ENCODE assay signal across 19 cellular contexts in the genomic region with DNA sequence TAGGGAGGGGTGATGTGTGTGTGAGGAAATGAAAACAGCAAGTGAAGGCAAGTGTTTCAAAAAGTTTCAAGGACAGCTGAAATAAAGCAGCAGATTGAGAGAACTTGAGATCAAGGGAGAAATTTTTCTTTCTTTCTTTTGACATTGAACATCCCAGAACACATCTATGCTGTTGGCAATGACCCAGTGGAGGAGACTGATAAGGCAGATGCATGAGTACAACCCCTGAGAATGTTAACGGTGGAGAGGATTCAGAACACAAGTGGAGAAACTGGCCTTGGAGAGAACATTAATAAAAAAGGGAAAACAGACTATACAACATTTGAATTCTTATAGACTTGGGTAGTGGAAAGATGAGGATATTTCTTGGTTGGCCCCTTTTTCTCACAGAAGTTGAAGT. TPM values are rescaled to one million over a fixed set of nuclear protein-coding genes. Genes with fewer than 3 reads are reported as not detected.
DNase-seq lines count a peak whose midpoint lies in the region; ATAC-seq and TF ChIP-seq lines count a peak whose summit lies in the region.
"Had no signal": no experiment of that assay in that cellular context is flagged by ENCODE, and none has a peak within 500 bp of the region (broad histone marks: within the 10 kb centered on the region; RNA-seq: fewer than 3 reads in every experiment).

No MANE protein-coding gene starts in this region.

- no peak for TF ChIP-seq POLR2A in erythroblast (IDR thresholded peaks at IDR 0.05; ENCODE audit: low read length)

- H3K4me3 Mint-ChIP-seq in activated T-cell treated with anti-CD3 and anti-CD28 coated beads, Interleukin-2, amount 50 U/mL, for 72 hours, result peak overlapping the region in 1 of 2 donors; percentile 61
- H3K4me3 Mint-ChIP-seq in activated T-helper 1 cell treated with anti-CD3 and anti-CD28 coated beads, Interleukin-12 subunit alpha, Interleukin-12 subunit beta, Interleukin-2, Interleukin-4 antibody, amounts not matched to agents 30 ng/mL and 10 ng/mL and 1 ng/mL, durations not matched to agents 14 hours and 24 hours and 36 hours, result peak overlapping the region; percentile 9
- H3K4me3 Mint-ChIP-seq in chondrocyte (ENCODE audit: unreplicated experiment), result no peak overlapping the region

- peaks cover 22 to 45% of the 10 kb centered on the region in 2 donors for H3K36me3 Mint-ChIP-seq in activated T-cell treated with anti-CD3 and anti-CD28 coated beads, Interleukin-2, amount 50 U/mL, for 72 hours (ENCODE audit: insufficient read depth in 2 of 2)
- H3K36me3 Mint-ChIP-seq in activated T-helper 1 cell treated with anti-CD3 and anti-CD28 coated beads, Interleukin-12 subunit alpha, Interleukin-12 subunit beta, Interleukin-2, Interleukin-4 antibody, amounts not matched to agents 30 ng/mL and 10 ng/mL and 1 ng/mL, durations not matched to agents 14 hours and 24 hours and 36 hours (ENCODE audit: low read depth), result peaks cover 53% of the 10 kb centered on the region
- peaks cover 24% of the 10 kb centered on the region for H3K36me3 Mint-ChIP-seq in chondrocyte (ENCODE audit: low read depth)

- H3K27me3 Mint-ChIP-seq in activated T-cell treated with anti-CD3 and anti-CD28 coated beads, Interleukin-2, amount 50 U/mL, for 72 hours (ENCODE audit: low read depth), result no peaks in the 10 kb centered on the region
- H3K27me3 Mint-ChIP-seq in activated T-helper 1 cell treated with anti-CD3 and anti-CD28 coated beads, Interleukin-12 subunit alpha, Interleukin-12 subunit beta, Interleukin-2, Interleukin-4 antibody, amounts not matched to agents 30 ng/mL and 10 ng/mL and 1 ng/mL, durations not matched to agents 14 hours and 24 hours and 36 hours (ENCODE audit: insufficient read depth), result no peaks in the 10 kb centered on the region
- H3K27me3 Mint-ChIP-seq in chondrocyte (ENCODE audit: low read depth), result no peaks in the 10 kb centered on the region
- H3K27me3 Mint-ChIP-seq: activated B cell treated with CpG ODN at 0.5 μM for 24 hours had no signal

- H3K27ac Mint-ChIP-seq in activated T-cell treated with anti-CD3 and anti-CD28 coated beads, Interleukin-2, amount 50 U/mL, for 72 hours, result peak overlapping the region; percentile 73
- no peak overlapping the region for H3K27ac Mint-ChIP-seq in activated T-helper 1 cell treated with anti-CD3 and anti-CD28 coated beads, Interleukin-12 subunit alpha, Interleukin-12 subunit beta, Interleukin-2, Interleukin-4 antibody, amounts not matched to agents 30 ng/mL and 10 ng/mL and 1 ng/mL, durations not matched to agents 14 hours and 24 hours and 36 hours
- no peak overlapping the region for H3K27ac Mint-ChIP-seq in chondrocyte (ENCODE audit: unreplicated experiment)
- H3K27ac Mint-ChIP-seq: activated B cell treated with CpG ODN at 0.5 μM for 24 hours had no signal

- H3K9me3 Mint-ChIP-seq in activated T-cell treated with anti-CD3 and anti-CD28 coated beads, Interleukin-2, amount 50 U/mL, for 72 hours, result no peaks in the 10 kb centered on the region
- H3K9me3 Mint-ChIP-seq in activated T-helper 1 cell treated with anti-CD3 and anti-CD28 coated beads, Interleukin-12 subunit alpha, Interleukin-12 subunit beta, Interleukin-2, Interleukin-4 antibody, amounts not matched to agents 30 ng/mL and 10 ng/mL and 1 ng/mL, durations not matched to agents 14 hours and 24 hours and 36 hours, result no peaks in the 10 kb centered on the region
- H3K9me3 Mint-ChIP-seq in chondrocyte (ENCODE audit: low read depth), result no peaks in the 10 kb centered on the region
- H3K9me3 Mint-ChIP-seq: activated B cell treated with CpG ODN at 0.5 μM for 24 hours had no signal

- DNase-seq in activated T-cell treated with anti-CD3 and anti-CD28 coated beads, Interleukin-2, amount 50 U/mL, for 72 hours, result no peak
- no peak for DNase-seq in activated T-cell treated with anti-CD3 and anti-CD28 coated beads, Interleukin-2, amount 50 U/mL, for 48 hours
- no peak for DNase-seq in activated T-helper 1 cell treated with anti-CD3 and anti-CD28 coated beads, Interleukin-12 subunit alpha, Interleukin-12 subunit beta, Interleukin-2, Interleukin-4 antibody, amounts not matched to agents 30 ng/mL and 10 ng/mL and 1 ng/mL, durations not matched to agents 14 hours and 24 hours and 36 hours (ENCODE audit: low spot score)
- peak; percentile 35 to 46 for DNase-seq in erythroblast (lab: John Stamatoyannopoulos, UW)
- DNase-seq in omental fat pad (ENCODE audit: low spot score), result no peak
- no peak for DNase-seq in chondrocyte (ENCODE audit: low spot score)
- no peak for DNase-seq in stimulated activated CD4-positive, alpha-beta T cell treated with anti-CD3 and anti-CD28 coated beads, Interleukin-15, amount 100 ng/mL, for 24 hours
- DNase-seq in GM19238 (ENCODE audit: insufficient read length, low spot score), result no peak
- DNase-seq: activated B cell treated with CpG ODN at 0.5 μM for 24 hours; amniotic stem cell; central memory CD4-positive, alpha-beta T cell; foreskin keratinocyte; left ventricle myocardium inferior; NCI-H187 treated with DMSO at 0.1 percent for 48 hours; NCI-H774; psoas muscle; stimulated activated CD4-positive, alpha-beta T cell treated with anti-CD3 and anti-CD28 coated beads, Interleukin-1b, Interleukin-23, amount 100 ng/mL, for 48 hours; T1000; uterus had no signal

- no peak for TF ChIP-seq CTCF in omental fat pad (IDR thresholded peaks at IDR 0.05)
- TF ChIP-seq CTCF in chondrocyte (IDR thresholded peaks at IDR 0.05), result no peak

- H3K4me1 Mint-ChIP-seq in activated T-cell treated with anti-CD3 and anti-CD28 coated beads, Interleukin-2, amount 50 U/mL, for 72 hours (ENCODE audit: low read depth), result peaks cover 58% of the 10 kb centered on the region
- peaks cover 60% of the 10 kb centered on the region for H3K4me1 Mint-ChIP-seq in activated T-helper 1 cell treated with anti-CD3 and anti-CD28 coated beads, Interleukin-12 subunit alpha, Interleukin-12 subunit beta, Interleukin-2, Interleukin-4 antibody, amounts not matched to agents 30 ng/mL and 10 ng/mL and 1 ng/mL, durations not matched to agents 14 hours and 24 hours and 36 hours (ENCODE audit: low read depth)
- H3K4me1 Mint-ChIP-seq in chondrocyte (ENCODE audit: low read depth), result peaks cover 39% of the 10 kb centered on the region

- intact Hi-C loops in activated T-helper 1 cell treated with anti-CD3 and anti-CD28 coated beads, Interleukin-12 subunit alpha, Interleukin-12 subunit beta, Interleukin-2, Interleukin-4 antibody, amounts not matched to agents 30 ng/mL and 10 ng/mL and 1 ng/mL, durations not matched to agents 14 hours and 24 hours and 36 hours (cut with micrococcal nuclease), result no loop called here

- no peak for ATAC-seq in activated T-cell treated with anti-CD3 and anti-CD28 coated beads, Interleukin-2, amount 50 U/mL, for 72 hours (replicated peaks in 1 of 2)
- ATAC-seq in omental fat pad (ENCODE audit: low FRiP score), result peak; percentile 71
- ATAC-seq: foreskin keratinocyte, psoas muscle had no signal

RNA-seq across cellular contexts. Expression of a gene that starts 2.9 kb away (rescaled TPM):
- 10 to 100 TPM; 22.4 to 23.1 TPM for total RNA-seq in activated T-cell treated with anti-CD3 and anti-CD28 coated beads, Interleukin-2, amount 50 U/mL, for 72 hours
- 31.3 and 33.6 TPM in 2 replicates for total RNA-seq in activated T-helper 1 cell treated with anti-CD3 and anti-CD28 coated beads, Interleukin-12 subunit alpha, Interleukin-12 subunit beta, Interleukin-2, Interleukin-4 antibody, amounts not matched to agents 30 ng/mL and 10 ng/mL and 1 ng/mL, durations not matched to agents 14 hours and 24 hours and 36 hours
- total RNA-seq in omental fat pad (10 to 100 TPM in 1 of 4 donors, 1 to 10 TPM in 3; 6.8 to 10.1 (median 7.6) TPM), chondrocyte (21.1 to 27.2 TPM (median 22.8 TPM) in 3 replicates)

RNA-seq across cellular contexts. Expression of a gene that starts 42.1 kb away (rescaled TPM):
- 100 to 1,000 TPM in 1 of 2 donors, 10 to 100 TPM in 1; 88.7 to 101 TPM for total RNA-seq in activated T-cell treated with anti-CD3 and anti-CD28 coated beads, Interleukin-2, amount 50 U/mL, for 72 hours
- 58.6 and 61.9 TPM in 2 replicates for total RNA-seq in activated T-helper 1 cell treated with anti-CD3 and anti-CD28 coated beads, Interleukin-12 subunit alpha, Interleukin-12 subunit beta, Interleukin-2, Interleukin-4 antibody, amounts not matched to agents 30 ng/mL and 10 ng/mL and 1 ng/mL, durations not matched to agents 14 hours and 24 hours and 36 hours
- total RNA-seq in omental fat pad (100 to 1,000 TPM; 137 to 231 (median 209) TPM), chondrocyte (34.1 to 44.6 TPM (median 42.6 TPM) in 3 replicates)

Comparison
In these comparisons a context has a peak if more than half of its experiments do, and no peak if none do; other contexts are left out.
1. DNase-seq: peak in erythroblast (2 of 2); none in activated T-cell treated with anti-CD3 and anti-CD28 coated beads, Interleukin-2, amount 50 U/mL, for 72 hours (0 of 2), activated T-cell treated with anti-CD3 and anti-CD28 coated beads, Interleukin-2, amount 50 U/mL, for 48 hours (0 of 2), activated T-helper 1 cell treated with anti-CD3 and anti-CD28 coated beads, Interleukin-12 subunit alpha, Interleukin-12 subunit beta, Interleukin-2, Interleukin-4 antibody, amounts not matched to agents 30 ng/mL and 10 ng/mL and 1 ng/mL, durations not matched to agents 14 hours and 24 hours and 36 hours (single experiment), omental fat pad (single experiment), chondrocyte (single experiment), stimulated activated CD4-positive, alpha-beta T cell treated with anti-CD3 and anti-CD28 coated beads, Interleukin-15, amount 100 ng/mL, for 24 hours (single experiment) and GM19238 (single experiment).